ENCODE assay signal across 18 cellular contexts in genomic region chr13:45102136-45102802, GRCh38. TPM values are rescaled to one million over a fixed set of nuclear protein-coding genes. Genes with fewer than 3 reads are reported as not detected.
A peak's percentile ranks its signal among the peaks of the same experiment; 100 is the strongest.
DNase-seq lines count a peak whose midpoint lies in the region; TF ChIP-seq lines count a peak whose summit lies in the region.
"Had no signal": no experiment of that assay in that cellular context is flagged by ENCODE, and none has a peak within 500 bp of the region (broad histone marks: within the 10 kb centered on the region; RNA-seq: fewer than 3 reads in every experiment).

No MANE protein-coding gene starts in this region.

- no peaks in the 10 kb centered on the region for H3K9me3 ChIP-seq in adrenal gland (replicated peaks in 1 of 3)
- H3K9me3 ChIP-seq: transverse colon had no signal

- no peak for TF ChIP-seq CTCF in adrenal gland (IDR thresholded peaks at IDR 0.05)

- DNase-seq in NCI-H2227 (lab: John Stamatoyannopoulos, UW; ENCODE audit: unreplicated experiment) (peak; percentile 31), NCI-H2227 treated with DMSO at 0.1 percent for 48 hours (lab: John Stamatoyannopoulos, UW) (no peak), caudate nucleus (lab: John Stamatoyannopoulos, UW) (peak in 34 of 61 donors; percentile 2 to 72 (median 29)), medulla oblongata (ENCODE audit: extremely low spot score) (peak; percentile 87), superior temporal gyrus (ENCODE audit: extremely low spot score) (peak; percentile 93), T-helper 1 cell (no peak), adrenal gland (no peak)
- DNase-seq in activated effector memory CD4-positive, alpha-beta T cell treated with Interleukin-2 at 50 U/mL for 16 hours, result no peak
- DNase-seq: activated CD4-positive, alpha-beta T cell treated with anti-CD3 and anti-CD28 coated beads for 36 hours; CD4-positive, alpha-beta T cell; effector memory CD4-positive, alpha-beta T cell; GOT3; MM.1S; NCI-H2081; SHP77 treated with DMSO at 0.1 percent for 48 hours; stimulated activated CD4-positive, alpha-beta T cell treated with anti-CD3 and anti-CD28 coated beads, Interleukin-4, amount 100 ng/mL, for 4 hours; T-helper 9 cell; transverse colon had no signal

- TF ChIP-seq POLR2A in adrenal gland (IDR thresholded peaks at IDR 0.05), result no peak

- H3K4me3 ChIP-seq in adrenal gland, result no peak overlapping the region
- H3K4me3 ChIP-seq: transverse colon had no signal

- H3K36me3 ChIP-seq in adrenal gland (replicated peaks in 1 of 2), result no peaks in the 10 kb centered on the region
- H3K36me3 ChIP-seq: transverse colon had no signal

- H3K27me3 ChIP-seq in adrenal gland, result no peaks in the 10 kb centered on the region
- H3K27me3 ChIP-seq: transverse colon had no signal

- intact Hi-C loops in adrenal gland (cut with DNase I), result no loop called here

- no peaks in the 10 kb centered on the region for H3K4me1 ChIP-seq in adrenal gland (replicated peaks in 1 of 2)
- H3K4me1 ChIP-seq: transverse colon had no signal

- H3K27ac ChIP-seq in caudate nucleus (ENCODE audit: low read depth, low read length) (peak overlapping the region; percentile 89), adrenal gland (no peak overlapping the region)
- H3K27ac ChIP-seq: transverse colon had no signal

- 80 to 88% (median 85%) methylated on average over 6 of the region's 6 CpGs for WGBS in adrenal gland, 4 donors

RNA-seq across cellular contexts. Expression of gene GTF2F2, which starts 18.0 kb away (rescaled TPM):
- 10 to 100 TPM; 11.4 to 25.4 (median 21.7) TPM for total RNA-seq in adrenal gland
- polyA plus RNA-seq in adrenal gland, result 10 to 100 TPM; 23.2 to 30.6 (median 24.1) TPM

Comparison
In these comparisons a context has a peak if more than half of its experiments do, and no peak if none do; other contexts are left out.
1. DNase-seq: peak in NCI-H2227 (single experiment), caudate nucleus (34 of 61), medulla oblongata (single experiment) and superior temporal gyrus (single experiment); none in NCI-H2227 treated with DMSO at 0.1 percent for 48 hours (single experiment), T-helper 1 cell (0 of 5), activated effector memory CD4-positive, alpha-beta T cell treated with Interleukin-2 at 50 U/mL for 16 hours (single experiment) and adrenal gland (0 of 7).